In genomic region chr16:88507231-88507743, GRCh38 we compare ENCODE assay signal across 18 cellular contexts.
"Had no signal": no experiment of that assay in that cellular context is flagged by ENCODE, and none has a peak within 500 bp of the region (broad histone marks: within the 10 kb centered on the region; RNA-seq: fewer than 3 reads in every experiment).

No MANE protein-coding gene starts in this region.

- H3K4me1 ChIP-seq: lower lobe of right lung had no signal

- H3K36me3 ChIP-seq: lower lobe of right lung, upper lobe of left lung had no signal

- DNase-seq: activated CD4-positive, alpha-beta T cell treated with anti-CD3 and anti-CD28 coated beads for 1 hour; activated CD4-positive, alpha-beta T cell treated with anti-CD3 and anti-CD28 coated beads, Interleukin-2, amount 50 U/mL, for 48 hours; activated naive CD4-positive, alpha-beta T cell treated with anti-CD3 and anti-CD28 coated beads, Interleukin-2, amount 10 ng/mL, durations not matched to agents 7 days and 5 days; caudate nucleus; cortex of kidney; effector CD8-positive, alpha-beta T cell; foreskin melanocyte; head of caudate nucleus; left cardiac atrium; lower lobe of right lung; midbrain; spleen; T-helper 9 cell; testis had no signal

- H3K27me3 ChIP-seq: spleen, testis, upper lobe of left lung had no signal

- H3K27ac ChIP-seq: lower lobe of right lung, spleen, testis, upper lobe of left lung had no signal

- H3K9me3 ChIP-seq: lower lobe of right lung, spleen, testis, upper lobe of left lung had no signal

- ATAC-seq: left cardiac atrium, lower lobe of right lung, sciatic nerve had no signal

- FAIRE-seq: astrocyte, endothelial cell of umbilical vein had no signal

- H3K4me3 ChIP-seq: lower lobe of right lung, spleen, testis, upper lobe of left lung had no signal
